17 cellular contexts compared by ENCODE assay signal in genomic region chr3:12353796-12354505, GRCh38.
DNase-seq lines count a peak whose midpoint lies in the region; ATAC-seq and TF ChIP-seq lines count a peak whose summit lies in the region.
"Had no signal": no experiment of that assay in that cellular context is flagged by ENCODE, and none has a peak within 500 bp of the region (broad histone marks: within the 10 kb centered on the region; RNA-seq: fewer than 3 reads in every experiment).

No MANE protein-coding gene starts in this region.

- TF ChIP-seq EP300 in gastroesophageal sphincter (IDR thresholded peaks at IDR 0.05), result no peak

- no peaks in the 10 kb centered on the region for H3K36me3 Mint-ChIP-seq in osteocyte (ENCODE audit: unreplicated experiment)

- WGBS in gastroesophageal sphincter (ENCODE audit: low coverage in 1 of 2), 2 donors, result 51 to 59% methylated on average over 4 to 5 of the region's 5 CpGs

- TF ChIP-seq CTCF in right atrium auricular region (IDR thresholded peaks at IDR 0.05) (no peak), gastroesophageal sphincter (IDR thresholded peaks at IDR 0.05) (no peak), osteocyte (IDR thresholded peaks at IDR 0.05) (no peak)

- TF ChIP-seq POLR2A in gastroesophageal sphincter (IDR thresholded peaks at IDR 0.05), result no peak

- no peak overlapping the region for H3K4me3 ChIP-seq in right atrium auricular region
- H3K4me3 ChIP-seq in gastroesophageal sphincter, result no peak overlapping the region
- H3K4me3 ChIP-seq: lung, thyroid gland had no signal

- H3K4me1 ChIP-seq in right atrium auricular region, result peaks cover 0 to 29% of the 10 kb centered on the region in 2 donors
- H3K4me1 ChIP-seq in gastroesophageal sphincter, result peaks cover 0 to 9% (median 0%) of the 10 kb centered on the region in 3 donors

- intact Hi-C loops in Right ventricle myocardium inferior (cut with DNase I), result no loop called here

- H3K27me3 ChIP-seq in right atrium auricular region (no peaks in the 10 kb centered on the region), gastroesophageal sphincter (no peaks in the 10 kb centered on the region)
- H3K27me3 ChIP-seq: thyroid gland had no signal

- peak; percentile 73 for ATAC-seq in Right ventricle myocardium inferior
- peak; percentile 34 for ATAC-seq in gastroesophageal sphincter

- no peak for DNase-seq in Right ventricle myocardium inferior (ENCODE audit: missing footprints)
- DNase-seq in right atrium auricular region (ENCODE audit: low spot score), result no peak
- peak; percentile 83 for DNase-seq in SIG-M5 (lab: John Stamatoyannopoulos, UW)
- DNase-seq in NCI-H1105 treated with DMSO at 0.1 percent for 48 hours (lab: John Stamatoyannopoulos, UW), result no peak
- DNase-seq in osteocyte (ENCODE audit: extremely low spot score, unreplicated experiment), result no peak
- no peak for DNase-seq in H4 (ENCODE audit: low spot score)
- no peak for DNase-seq in putamen (ENCODE audit: low spot score)
- DNase-seq: activated CD4-positive, alpha-beta T cell treated with anti-CD3 and anti-CD28 coated beads, Interleukin-2, amount 50 U/mL, for 48 hours; effector memory CD4-positive, alpha-beta T cell; hippocampal formation; Kasumi-1; NCI-H2107; T-helper 2 cell; thyroid gland had no signal

- H3K36me3 ChIP-seq in right atrium auricular region, result no peaks in the 10 kb centered on the region
- no peaks in the 10 kb centered on the region for H3K36me3 ChIP-seq in gastroesophageal sphincter
- H3K36me3 ChIP-seq: neutrophil, thyroid gland had no signal

- H3K9me3 Mint-ChIP-seq in osteocyte (ENCODE audit: unreplicated experiment), result no peaks in the 10 kb centered on the region

- H3K27ac ChIP-seq in right atrium auricular region (no peak overlapping the region), gastroesophageal sphincter (no peak overlapping the region)
- H3K27ac ChIP-seq: neutrophil, thyroid gland had no signal

- no peak overlapping the region for H3K27ac Mint-ChIP-seq in osteocyte (ENCODE audit: unreplicated experiment)

- H3K27me3 Mint-ChIP-seq in osteocyte (ENCODE audit: unreplicated experiment), result peaks cover 23% of the 10 kb centered on the region

- H3K4me3 Mint-ChIP-seq in osteocyte (ENCODE audit: unreplicated experiment), result no peak overlapping the region

- H3K4me1 Mint-ChIP-seq in osteocyte (ENCODE audit: unreplicated experiment), result no peaks in the 10 kb centered on the region

- H3K9me3 ChIP-seq in right atrium auricular region (no peaks in the 10 kb centered on the region), gastroesophageal sphincter (no peaks in the 10 kb centered on the region)
- H3K9me3 ChIP-seq: neutrophil, thyroid gland had no signal
